In genomic region chr1:202590975-202591411, GRCh38 we compare ENCODE assay signal across 18 cellular contexts.
DNase-seq lines count a peak whose midpoint lies in the region; ATAC-seq and TF ChIP-seq lines count a peak whose summit lies in the region.
"Had no signal": no experiment of that assay in that cellular context is flagged by ENCODE, and none has a peak within 500 bp of the region (broad histone marks: within the 10 kb centered on the region; RNA-seq: fewer than 3 reads in every experiment).

No MANE protein-coding gene starts in this region.

- H3K9me3 ChIP-seq in SJCRH30 (replicated peaks) (no peaks in the 10 kb centered on the region), esophagus squamous epithelium (no peaks in the 10 kb centered on the region), stomach (no peaks in the 10 kb centered on the region), tibial nerve (no peaks in the 10 kb centered on the region)
- H3K9me3 ChIP-seq: colonic mucosa had no signal

- intact Hi-C loops in esophagus squamous epithelium (cut with DNase I) = loop anchor here (10.0 kb wide), 1 partner anchor 96 kb away; no protein-coding TSS in a partner anchor
- intact Hi-C loops in stomach (cut with DNase I; ENCODE audit: low total_unique reads) = no loop called here

- no peaks in the 10 kb centered on the region for H3K27me3 Mint-ChIP-seq in naive thymus-derived CD8-positive, alpha-beta T cell
- peaks cover 8% of the 10 kb centered on the region for H3K27me3 Mint-ChIP-seq in activated naive CD4-positive, alpha-beta T cell treated with anti-CD3 and anti-CD28 coated beads, Interleukin-2, amount 10 ng/mL, durations not matched to agents 7 days and 5 days
- H3K27me3 Mint-ChIP-seq: activated CD4-positive, alpha-beta T cell treated with anti-CD3 and anti-CD28 coated beads for 36 hours; memory B cell had no signal

- H3K4me3 ChIP-seq in SJCRH30 = no peak overlapping the region
- H3K4me3 ChIP-seq in esophagus squamous epithelium = no peak overlapping the region
- no peak overlapping the region for H3K4me3 ChIP-seq in stomach
- H3K4me3 ChIP-seq in tibial nerve = no peak overlapping the region
- H3K4me3 ChIP-seq: colonic mucosa, GM23248 had no signal

- peak overlapping the region in 1 of 10 donors; percentile 78 for H3K27ac Mint-ChIP-seq in naive thymus-derived CD8-positive, alpha-beta T cell
- no peak overlapping the region for H3K27ac Mint-ChIP-seq in activated naive CD4-positive, alpha-beta T cell treated with anti-CD3 and anti-CD28 coated beads, Interleukin-2, amount 10 ng/mL, durations not matched to agents 7 days and 5 days
- H3K27ac Mint-ChIP-seq: activated CD4-positive, alpha-beta T cell treated with anti-CD3 and anti-CD28 coated beads for 36 hours; memory B cell had no signal

- CTCF ChIA-PET in activated naive CD4-positive, alpha-beta T cell treated with anti-CD3 and anti-CD28 coated beads, Interleukin-2, amount 10 ng/mL, durations not matched to agents 7 days and 5 days (lab: Charles Lee) = interaction anchor here (0.6 kb wide), 1 partner anchor 486 kb away, joined by 3 read pairs; no protein-coding TSS in a partner anchor

- 26 to 50% methylated on average over 3 to 4 of the region's 5 CpGs for WGBS in esophagus squamous epithelium, 2 donors
- 78 to 91% (median 84%) methylated on average over 5 of the region's 5 CpGs for WGBS in stomach, 5 donors
- 78 to 79% methylated on average over 5 of the region's 5 CpGs for WGBS in tibial nerve, 2 donors

- peaks cover 0 to 9% (median under 1%) of the 10 kb centered on the region in 4 donors for H3K4me1 Mint-ChIP-seq in naive thymus-derived CD8-positive, alpha-beta T cell
- peaks cover 2% of the 10 kb centered on the region for H3K4me1 Mint-ChIP-seq in activated naive CD4-positive, alpha-beta T cell treated with anti-CD3 and anti-CD28 coated beads, Interleukin-2, amount 10 ng/mL, durations not matched to agents 7 days and 5 days
- H3K4me1 Mint-ChIP-seq: activated CD4-positive, alpha-beta T cell treated with anti-CD3 and anti-CD28 coated beads for 36 hours had no signal

- ATAC-seq in naive thymus-derived CD8-positive, alpha-beta T cell = no peak
- ATAC-seq: activated CD4-positive, alpha-beta T cell treated with anti-CD3 and anti-CD28 coated beads for 36 hours; stimulated activated naive B cell treated with anti-CD40 and anti-IgM and Interleukin-4, amounts not matched to agents 10 μg/mL and 1 μg/mL and 100 μg/mL, for 72 hours had no signal

- H3K27me3 ChIP-seq in SJCRH30 (no peaks in the 10 kb centered on the region), esophagus squamous epithelium (no peaks in the 10 kb centered on the region), stomach (no peaks in the 10 kb centered on the region), tibial nerve (no peaks in the 10 kb centered on the region)
- H3K27me3 ChIP-seq: colonic mucosa had no signal

- DNase-seq in ELF-1 (ENCODE audit: low read depth, low spot score) (peak; percentile 17), SJCRH30 (peak in 1 of 2 experiments; percentile 14), esophagus squamous epithelium (lab: John Stamatoyannopoulos, UW) (no peak), stomach (no peak), tibial nerve (ENCODE audit: low spot score in 2 of 2) (no peak)
- no peak for DNase-seq in naive thymus-derived CD8-positive, alpha-beta T cell
- DNase-seq in activated naive CD4-positive, alpha-beta T cell treated with anti-CD3 and anti-CD28 coated beads, Interleukin-2, amount 10 ng/mL, durations not matched to agents 7 days and 5 days = no peak
- DNase-seq: activated CD4-positive, alpha-beta T cell treated with anti-CD3 and anti-CD28 coated beads for 36 hours; activated CD8-positive, alpha-beta memory T cell treated with anti-CD3 and anti-CD28 coated beads, Interleukin-2, amount 50 U/mL, for 4 hours; activated effector memory CD4-positive, alpha-beta T cell treated with anti-CD3 and anti-CD28 coated beads, Interleukin-2, amount 50 U/mL, for 16 hours; AML-193; anterior cingulate cortex; colonic mucosa; GM23248; NCI-H1048; NCI-H524 treated with DMSO at 0.1 percent for 48 hours; stimulated activated naive B cell treated with anti-CD40 and anti-IgM and Interleukin-4, amounts not matched to agents 10 μg/mL and 1 μg/mL and 100 μg/mL, for 72 hours had no signal

- H3K36me3 ChIP-seq in SJCRH30 (no peaks in the 10 kb centered on the region), esophagus squamous epithelium (no peaks in the 10 kb centered on the region), stomach (peaks cover 0 to 17% (median 8%) of the 10 kb centered on the region in 4 donors), tibial nerve (peaks cover 0 to 10% (median 0%) of the 10 kb centered on the region in 3 donors)
- H3K36me3 ChIP-seq: colonic mucosa had no signal

- H3K27ac ChIP-seq in SJCRH30 (peak overlapping the region; percentile 89), esophagus squamous epithelium (peak overlapping the region; percentile 17 to 91 (median 80)), stomach (peak overlapping the region in 4 of 5 donors; percentile 78 to 88 (median 84)), tibial nerve (peak overlapping the region in 1 of 4 donors; percentile 83)
- H3K27ac ChIP-seq: colonic mucosa, GM23248 had no signal

- H3K36me3 Mint-ChIP-seq in naive thymus-derived CD8-positive, alpha-beta T cell = peaks cover 0 to 5% (median 2%) of the 10 kb centered on the region in 3 donors
- H3K36me3 Mint-ChIP-seq in activated naive CD4-positive, alpha-beta T cell treated with anti-CD3 and anti-CD28 coated beads, Interleukin-2, amount 10 ng/mL, durations not matched to agents 7 days and 5 days = no peaks in the 10 kb centered on the region

- no peak for TF ChIP-seq POLR2A in esophagus squamous epithelium (IDR thresholded peaks at IDR 0.05)
- no peak for TF ChIP-seq POLR2A in stomach (IDR thresholded peaks at IDR 0.05)
- TF ChIP-seq POLR2A in tibial nerve (IDR thresholded peaks at IDR 0.05) = no peak

- no peaks in the 10 kb centered on the region for H3K9me3 Mint-ChIP-seq in naive thymus-derived CD8-positive, alpha-beta T cell
- no peaks in the 10 kb centered on the region for H3K9me3 Mint-ChIP-seq in activated naive CD4-positive, alpha-beta T cell treated with anti-CD3 and anti-CD28 coated beads, Interleukin-2, amount 10 ng/mL, durations not matched to agents 7 days and 5 days
- H3K9me3 Mint-ChIP-seq: memory B cell; stimulated activated naive B cell treated with anti-CD40 and anti-IgM and Interleukin-4, amounts not matched to agents 10 μg/mL and 1 μg/mL and 100 μg/mL, for 72 hours had no signal

- POLR2A ChIA-PET in naive thymus-derived CD8-positive, alpha-beta T cell (lab: Charles Lee) = no interaction called here

- H3K4me3 Mint-ChIP-seq in naive thymus-derived CD8-positive, alpha-beta T cell = no peak overlapping the region
- no peak overlapping the region for H3K4me3 Mint-ChIP-seq in activated naive CD4-positive, alpha-beta T cell treated with anti-CD3 and anti-CD28 coated beads, Interleukin-2, amount 10 ng/mL, durations not matched to agents 7 days and 5 days
- H3K4me3 Mint-ChIP-seq: activated CD4-positive, alpha-beta T cell treated with anti-CD3 and anti-CD28 coated beads for 36 hours; memory B cell; stimulated activated naive B cell treated with anti-CD40 and anti-IgM and Interleukin-4, amounts not matched to agents 10 μg/mL and 1 μg/mL and 100 μg/mL, for 72 hours had no signal

- no peak for TF ChIP-seq EP300 in stomach (IDR thresholded peaks at IDR 0.05)
- no peak for TF ChIP-seq EP300 in tibial nerve (IDR thresholded peaks at IDR 0.05)

- peaks cover 75% of the 10 kb centered on the region for H3K4me1 ChIP-seq in SJCRH30
- peaks cover 7 to 84% (median 64%) of the 10 kb centered on the region in 3 donors for H3K4me1 ChIP-seq in esophagus squamous epithelium
- peaks cover 0 to 53% (median 27%) of the 10 kb centered on the region in 4 donors for H3K4me1 ChIP-seq in stomach
- H3K4me1 ChIP-seq in tibial nerve = peaks cover 0 to 60% (median 36%) of the 10 kb centered on the region in 4 donors
- H3K4me1 ChIP-seq: colonic mucosa had no signal

- TF ChIP-seq CTCF in esophagus squamous epithelium (IDR thresholded peaks at IDR 0.05) (no peak), stomach (IDR thresholded peaks at IDR 0.05) (no peak), tibial nerve (IDR thresholded peaks at IDR 0.05) (no peak)
